In the genomic region with DNA sequence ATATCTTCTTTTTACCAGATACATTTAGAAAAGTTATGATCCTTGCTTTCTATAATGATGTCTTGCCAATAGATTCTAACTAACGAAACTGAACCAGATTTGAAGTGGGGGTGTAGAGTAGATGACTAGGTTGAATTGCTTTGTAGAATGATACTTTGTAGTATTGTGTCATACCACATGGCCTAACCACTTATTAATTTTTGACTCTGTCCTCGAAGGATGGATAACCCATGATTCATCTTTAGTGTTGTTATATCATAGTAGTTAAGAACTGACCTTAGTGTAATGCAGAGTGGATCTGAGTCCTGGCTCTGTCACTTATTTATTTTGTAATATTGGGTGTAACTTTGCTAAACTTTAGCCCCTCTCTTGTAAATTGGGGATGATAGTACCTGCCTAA, we compare ENCODE assay signal across 11 cellular contexts. TPM values are rescaled to one million over a fixed set of nuclear protein-coding genes. Genes with fewer than 3 reads are reported as not detected.
DNase-seq lines count a peak whose midpoint lies in the region; ATAC-seq and TF ChIP-seq lines count a peak whose summit lies in the region.
"Had no signal": no experiment of that assay in that cellular context is flagged by ENCODE, and none has a peak within 500 bp of the region (broad histone marks: within the 10 kb centered on the region; RNA-seq: fewer than 3 reads in every experiment).

No MANE protein-coding gene starts in this region.

- CTCF ChIA-PET in activated CD4-positive, alpha-beta T cell treated with anti-CD3 and anti-CD28 coated beads for 36 hours (lab: Charles Lee), result interaction anchor here (1.0 to 1.5 kb wide), 2 partner anchors 9 to 41 kb away, joined by 3 to 4 read pairs; no protein-coding TSS in a partner anchor

- H3K27me3 ChIP-seq in fibroblast of lung (ENCODE audit: control insufficient read depth, insufficient read depth, low read length) (no peaks in the 10 kb centered on the region), smooth muscle cell (ENCODE audit: low read depth) (no peaks in the 10 kb centered on the region)
- H3K27me3 ChIP-seq: colonic mucosa had no signal

- H3K4me1 Mint-ChIP-seq in activated CD4-positive, alpha-beta T cell treated with anti-CD3 and anti-CD28 coated beads for 36 hours, result peaks cover 62% of the 10 kb centered on the region

- H3K79me2 ChIP-seq in fibroblast of lung (ENCODE audit: control insufficient read depth, insufficient read depth, low read length), result peaks cover 79% of the 10 kb centered on the region
- peaks cover 89% of the 10 kb centered on the region for H3K79me2 ChIP-seq in smooth muscle cell (ENCODE audit: low read depth)

- peak overlapping the region; percentile 23 for H3K4me3 Mint-ChIP-seq in activated CD4-positive, alpha-beta T cell treated with anti-CD3 and anti-CD28 coated beads for 36 hours
- H3K4me3 Mint-ChIP-seq: activated CD8-positive, alpha-beta memory T cell treated with anti-CD3 and anti-CD28 coated beads, Interleukin-2, amount 10 ng/mL, durations not matched to agents 7 days and 5 days had no signal

- TF ChIP-seq POLR2A in NB4 (IDR thresholded peaks at IDR 0.05; ENCODE audit: extremely low read depth, insufficient read length), result no peak

- no peaks in the 10 kb centered on the region for H3K27me3 Mint-ChIP-seq in activated CD4-positive, alpha-beta T cell treated with anti-CD3 and anti-CD28 coated beads for 36 hours
- H3K27me3 Mint-ChIP-seq: activated CD8-positive, alpha-beta memory T cell treated with anti-CD3 and anti-CD28 coated beads, Interleukin-2, amount 10 ng/mL, durations not matched to agents 7 days and 5 days had no signal

- H2AFZ ChIP-seq in fibroblast of lung (ENCODE audit: low read length), result no peak overlapping the region
- no peak overlapping the region for H2AFZ ChIP-seq in smooth muscle cell (ENCODE audit: low read depth)

- POLR2A ChIA-PET in activated CD4-positive, alpha-beta T cell treated with anti-CD3 and anti-CD28 coated beads for 36 hours (lab: Charles Lee), result no interaction called here

- H3K9me3 ChIP-seq in fibroblast of lung (ENCODE audit: control insufficient read depth, insufficient read depth, low read depth, low read length) (no peaks in the 10 kb centered on the region), smooth muscle cell (replicated peaks; ENCODE audit: low read depth) (no peaks in the 10 kb centered on the region)
- H3K9me3 ChIP-seq: colonic mucosa had no signal

- no peak for TF ChIP-seq CTCF in NB4 (IDR thresholded peaks at IDR 0.05; ENCODE audit: low read depth, low read length)
- no peak for TF ChIP-seq CTCF in fibroblast of lung (conservative IDR thresholded peaks at IDR 0.05 in 1 of 2, IDR thresholded peaks at IDR 0.05 in 1 of 2; ENCODE audit: low read depth in 1 of 2, low read length in 2 of 2)
- TF ChIP-seq CTCF in smooth muscle cell (IDR thresholded peaks at IDR 0.05; ENCODE audit: borderline replicate concordance, insufficient read depth, poor library complexity, severe bottlenecking), result no peak

- 38% methylated on average over 2 of the region's 2 CpGs for WGBS in smooth muscle cell (ENCODE audit: low lambda C conversion rate)

- DNase-seq in activated CD4-positive, alpha-beta T cell treated with anti-CD3 and anti-CD28 coated beads for 36 hours, result no peak
- DNase-seq in activated CD4-positive, alpha-beta T cell treated with anti-CD3 and anti-CD28 coated beads for 1 hour, result no peak
- DNase-seq in NB4 (ENCODE audit: low read depth), result peak; percentile 46
- DNase-seq in fibroblast of lung (ENCODE audit: low read depth in 2 of 2), result peak; percentile 50 to 76
- no peak for DNase-seq in smooth muscle cell (lab: John Stamatoyannopoulos, UW; ENCODE audit: unreplicated experiment)
- no peak for DNase-seq in cerebellar cortex (ENCODE audit: low spot score)
- no peak for DNase-seq in HT-29 (ENCODE audit: low spot score)
- DNase-seq: activated CD8-positive, alpha-beta memory T cell treated with anti-CD3 and anti-CD28 coated beads, Interleukin-2, amount 10 ng/mL, durations not matched to agents 7 days and 5 days; colonic mucosa; NCI-H2081 had no signal

- H3K36me3 Mint-ChIP-seq in activated CD4-positive, alpha-beta T cell treated with anti-CD3 and anti-CD28 coated beads for 36 hours (ENCODE audit: low read depth), result peaks cover 16% of the 10 kb centered on the region

- H3F3A ChIP-seq in smooth muscle cell (ENCODE audit: low read depth), result peaks cover 4% of the 10 kb centered on the region

- no peak overlapping the region for H3K27ac Mint-ChIP-seq in activated CD4-positive, alpha-beta T cell treated with anti-CD3 and anti-CD28 coated beads for 36 hours
- H3K27ac Mint-ChIP-seq: activated CD8-positive, alpha-beta memory T cell treated with anti-CD3 and anti-CD28 coated beads, Interleukin-2, amount 10 ng/mL, durations not matched to agents 7 days and 5 days had no signal

- intact Hi-C loops in activated CD4-positive, alpha-beta T cell treated with anti-CD3 and anti-CD28 coated beads for 36 hours (cut with DNase I, micrococcal nuclease), result no loop called here

- H3K4me1 ChIP-seq in fibroblast of lung (ENCODE audit: control insufficient read depth, extremely low read depth, insufficient read depth, low read length) (peaks cover 10% of the 10 kb centered on the region), smooth muscle cell (ENCODE audit: low read depth) (peaks cover 36% of the 10 kb centered on the region)

- H3K4me3 ChIP-seq in NB4 (ENCODE audit: low read depth, low read length) (peak overlapping the region; percentile 95), fibroblast of lung (replicated peaks in 1 of 4; ENCODE audit: control extremely low read depth in 1 of 4, insufficient read depth in 1 of 4, low read depth in 3 of 4, low read length in 4 of 4) (peak overlapping the region in 1 of 4 experiments; percentile 7), smooth muscle cell (no peak overlapping the region)
- H3K4me3 ChIP-seq: colonic mucosa had no signal

- peak overlapping the region; percentile 42 for H3K27ac ChIP-seq in fibroblast of lung (ENCODE audit: insufficient read depth, low read length)
- peak overlapping the region; percentile 4 for H3K27ac ChIP-seq in smooth muscle cell (ENCODE audit: low read depth)
- H3K27ac ChIP-seq: colonic mucosa had no signal

- H3K36me3 ChIP-seq in fibroblast of lung (ENCODE audit: control insufficient read depth, insufficient read depth, low read length), result no peaks in the 10 kb centered on the region
- H3K36me3 ChIP-seq in smooth muscle cell (ENCODE audit: low read depth), result no peaks in the 10 kb centered on the region
- H3K36me3 ChIP-seq: colonic mucosa had no signal

- H3K9me3 Mint-ChIP-seq in activated CD4-positive, alpha-beta T cell treated with anti-CD3 and anti-CD28 coated beads for 36 hours (ENCODE audit: low read depth), result no peaks in the 10 kb centered on the region

- ATAC-seq in activated CD4-positive, alpha-beta T cell treated with anti-CD3 and anti-CD28 coated beads for 36 hours, result no peak
- no peak for ATAC-seq in HG02588 (IDR thresholded peaks at IDR 0.05; ENCODE audit: unreplicated experiment)
- ATAC-seq: activated CD8-positive, alpha-beta memory T cell treated with anti-CD3 and anti-CD28 coated beads, Interleukin-2, amount 10 ng/mL, durations not matched to agents 7 days and 5 days had no signal

- H3K4me2 ChIP-seq in fibroblast of lung (ENCODE audit: extremely low read depth, insufficient read depth, low read length), result peak overlapping the region; percentile 82
- H3K4me2 ChIP-seq in smooth muscle cell, result peak overlapping the region; percentile 3

- H4K20me1 ChIP-seq in fibroblast of lung (ENCODE audit: control insufficient read depth, extremely low read depth, insufficient read depth, low read length) (peaks cover 5% of the 10 kb centered on the region), smooth muscle cell (ENCODE audit: low read depth) (peaks cover 85% of the 10 kb centered on the region)

- no peak overlapping the region for H3K9ac ChIP-seq in fibroblast of lung (ENCODE audit: insufficient read depth, low read length)
- no peak overlapping the region for H3K9ac ChIP-seq in smooth muscle cell (ENCODE audit: low read depth)

RNA-seq across cellular contexts. Expression of a gene that starts 4.5 kb away (rescaled TPM):
- total RNA-seq in activated CD4-positive, alpha-beta T cell treated with anti-CD3 and anti-CD28 coated beads for 36 hours, result 10 to 100 TPM; 50.5 to 56.5 TPM
- total RNA-seq in fibroblast of lung, result 56.8 and 71.5 TPM in 2 replicates
- polyA plus RNA-seq in fibroblast of lung, result 17.6 and 22.2 TPM in 2 replicates
- polyA plus RNA-seq in fibroblast of lung (2012), result 12.9 and 16.7 TPM in 2 replicates
- polyA minus RNA-seq in fibroblast of lung (ENCODE audit: low replicate concordance), result 3.2 and 3.3 TPM in 2 replicates
- 44.7 and 59.8 TPM in 2 replicates for total RNA-seq in smooth muscle cell
- 9.8 and 10.2 TPM in 2 replicates for polyA plus RNA-seq in smooth muscle cell
- 24.3 and 25.0 TPM in 2 replicates for total RNA-seq in HT-29 (2014; rRNA removed; shearing (Covaris generic))

Comparison
In these comparisons a context has a peak if more than half of its experiments do, and no peak if none do; other contexts are left out.
1. DNase-seq: peak in NB4 (single experiment) and fibroblast of lung (2 of 2); none in activated CD4-positive, alpha-beta T cell treated with anti-CD3 and anti-CD28 coated beads for 36 hours (single experiment), activated CD4-positive, alpha-beta T cell treated with anti-CD3 and anti-CD28 coated beads for 1 hour (single experiment), smooth muscle cell (single experiment), cerebellar cortex (single experiment) and HT-29 (single experiment).